ENCODE assay signal across 8 cellular contexts in the genomic region with DNA sequence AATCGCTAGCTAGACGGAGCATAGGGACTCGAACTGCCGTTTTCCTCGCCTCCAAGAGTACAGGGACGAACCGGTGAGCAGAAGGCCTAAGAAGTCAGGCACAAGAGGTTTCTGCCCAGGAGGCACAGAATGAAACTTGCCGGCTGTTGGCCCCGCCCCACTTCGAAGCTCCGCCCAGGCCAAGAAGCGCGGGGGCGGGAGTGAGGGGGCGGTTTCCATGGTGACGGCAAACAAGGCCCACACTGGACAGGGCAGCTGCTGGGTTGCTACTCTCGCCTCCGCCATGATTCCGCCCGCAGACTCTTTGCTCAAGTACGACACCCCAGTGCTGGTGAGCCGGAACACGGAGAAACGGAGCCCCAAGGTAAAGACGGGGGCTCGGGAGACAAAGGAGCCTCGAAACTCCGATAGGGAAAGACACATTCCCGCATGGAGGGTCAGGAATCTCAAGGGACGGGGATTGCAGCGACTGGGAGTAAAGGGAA. TPM values are rescaled to one million over a fixed set of nuclear protein-coding genes. Genes with fewer than 3 reads are reported as not detected.
DNase-seq lines count a peak whose midpoint lies in the region; ATAC-seq and TF ChIP-seq lines count a peak whose summit lies in the region.

A gene (plus strand): TSS at position 229 of the 485 bp plus-strand sequence. CDS start 55 bp downstream, at position 284.

- POLR2A ChIA-PET in activated naive CD8-positive, alpha-beta T cell treated with anti-CD3 and anti-CD28 coated beads, Interleukin-2, amount 10 ng/mL, durations not matched to agents 7 days and 5 days (lab: Charles Lee) = interaction anchor here (0.6 kb wide), 1 partner anchor 38 kb away, joined by 3 read pairs; no protein-coding TSS in a partner anchor

- peak within 1 kb of the TSS; percentile 65 for H3K4me3 ChIP-seq in neural progenitor cell

- H4K20me1 ChIP-seq in neural progenitor cell (ENCODE audit: low read depth) = peaks cover 23% of the 10 kb centered on the region

- H2AFZ ChIP-seq in neural progenitor cell (replicated peaks) = peak within 1 kb of the TSS; percentile 92

- H3K4me2 ChIP-seq in neural progenitor cell = peak within 1 kb of the TSS; percentile 85

- TF ChIP-seq CTCF in glutamatergic neuron (IDR thresholded peaks at IDR 0.05; ENCODE audit: partially characterized antibody, unreplicated experiment) = no peak
- TF ChIP-seq CTCF in neural progenitor cell (IDR thresholded peaks at IDR 0.05) = no peak

- DNase-seq in GM04504 (ENCODE audit: low read depth) (peak; percentile 65), NCI-H1930 (lab: John Stamatoyannopoulos, UW) (peak; percentile 75 to 86), glutamatergic neuron (peak; percentile 93), neural progenitor cell (ENCODE audit: low spot score) (peak; percentile 96)
- DNase-seq in activated naive CD8-positive, alpha-beta T cell treated with anti-CD3 and anti-CD28 coated beads, Interleukin-2, amount 10 ng/mL, durations not matched to agents 7 days and 5 days = peak; percentile 60

- no peaks in the 10 kb centered on the region for H3F3A ChIP-seq in neural progenitor cell (ENCODE audit: low read depth)

- peaks cover 17% of the 10 kb centered on the region for H3K4me1 Mint-ChIP-seq in activated naive CD8-positive, alpha-beta T cell treated with anti-CD3 and anti-CD28 coated beads, Interleukin-2, amount 10 ng/mL, durations not matched to agents 7 days and 5 days
- H3K4me1 Mint-ChIP-seq in glutamatergic neuron (ENCODE audit: low read depth, unreplicated experiment) (peaks cover 25% of the 10 kb centered on the region), neural progenitor cell (peaks cover 42% of the 10 kb centered on the region)

- H3K36me3 ChIP-seq in neural progenitor cell = no peaks in the 10 kb centered on the region

- no peak for ATAC-seq in activated naive CD8-positive, alpha-beta T cell treated with anti-CD3 and anti-CD28 coated beads, Interleukin-2, amount 10 ng/mL, durations not matched to agents 7 days and 5 days (ENCODE audit: low read depth)
- ATAC-seq in HG02678 (IDR thresholded peaks at IDR 0.05; ENCODE audit: unreplicated experiment) (no peak), GM18867 (IDR thresholded peaks at IDR 0.05; ENCODE audit: unreplicated experiment) (no peak), GM19324 (IDR thresholded peaks at IDR 0.05; ENCODE audit: low FRiP score, unreplicated experiment) (no peak)

- peaks cover 16% of the 10 kb centered on the region for H3K36me3 Mint-ChIP-seq in activated naive CD8-positive, alpha-beta T cell treated with anti-CD3 and anti-CD28 coated beads, Interleukin-2, amount 10 ng/mL, durations not matched to agents 7 days and 5 days
- H3K36me3 Mint-ChIP-seq in glutamatergic neuron (ENCODE audit: unreplicated experiment) = no peaks in the 10 kb centered on the region
- peaks cover 20% of the 10 kb centered on the region for H3K36me3 Mint-ChIP-seq in neural progenitor cell

- H3K27ac ChIP-seq in neural progenitor cell = no peak within 1 kb of the TSS

- peaks cover 1% of the 10 kb centered on the region for H3K9me3 Mint-ChIP-seq in activated naive CD8-positive, alpha-beta T cell treated with anti-CD3 and anti-CD28 coated beads, Interleukin-2, amount 10 ng/mL, durations not matched to agents 7 days and 5 days
- peaks cover 12% of the 10 kb centered on the region for H3K9me3 Mint-ChIP-seq in glutamatergic neuron (ENCODE audit: unreplicated experiment)
- H3K9me3 Mint-ChIP-seq in neural progenitor cell = no peaks in the 10 kb centered on the region

- peaks cover 25% of the 10 kb centered on the region for H3K79me2 ChIP-seq in neural progenitor cell (ENCODE audit: low read depth)

- peak within 1 kb of the TSS; percentile 51 for H3K9ac ChIP-seq in neural progenitor cell

- peaks cover 15% of the 10 kb centered on the region for H3K4me1 ChIP-seq in neural progenitor cell

- no peak within 1 kb of the TSS for H3K27ac Mint-ChIP-seq in activated naive CD8-positive, alpha-beta T cell treated with anti-CD3 and anti-CD28 coated beads, Interleukin-2, amount 10 ng/mL, durations not matched to agents 7 days and 5 days
- peak within 1 kb of the TSS; percentile 85 for H3K27ac Mint-ChIP-seq in glutamatergic neuron (ENCODE audit: unreplicated experiment)
- H3K27ac Mint-ChIP-seq in neural progenitor cell = peak within 1 kb of the TSS; percentile 99

- no peaks in the 10 kb centered on the region for H3K9me3 ChIP-seq in neural progenitor cell (ENCODE audit: low read depth)

- H3K27me3 ChIP-seq in neural progenitor cell = no peaks in the 10 kb centered on the region

- H3K4me3 Mint-ChIP-seq in activated naive CD8-positive, alpha-beta T cell treated with anti-CD3 and anti-CD28 coated beads, Interleukin-2, amount 10 ng/mL, durations not matched to agents 7 days and 5 days = no peak within 1 kb of the TSS
- H3K4me3 Mint-ChIP-seq in glutamatergic neuron (ENCODE audit: unreplicated experiment) (peak within 1 kb of the TSS; percentile 88), neural progenitor cell (peak within 1 kb of the TSS; percentile 97)

- H3K27me3 Mint-ChIP-seq in activated naive CD8-positive, alpha-beta T cell treated with anti-CD3 and anti-CD28 coated beads, Interleukin-2, amount 10 ng/mL, durations not matched to agents 7 days and 5 days = no peaks in the 10 kb centered on the region
- H3K27me3 Mint-ChIP-seq in glutamatergic neuron (ENCODE audit: unreplicated experiment) (peaks cover 4% of the 10 kb centered on the region), neural progenitor cell (ENCODE audit: insufficient read depth, low read depth) (peaks cover 5% of the 10 kb centered on the region)

RNA-seq across cellular contexts. Expression of the gene that starts here (rescaled TPM):
- total RNA-seq in activated naive CD8-positive, alpha-beta T cell treated with anti-CD3 and anti-CD28 coated beads, Interleukin-2, amount 10 ng/mL, durations not matched to agents 7 days and 5 days = under 1 TPM in 1 of 2 experiments, not detected in 1; 0.11 TPM
- 12.2 TPM for total RNA-seq in glutamatergic neuron (ENCODE audit: unreplicated experiment)
- 30.3 and 36.5 TPM in 2 replicates for total RNA-seq in neural progenitor cell (ENCODE audit: low replicate concordance)

Comparison
In these comparisons a context has a peak if more than half of its experiments do, and no peak if none do; other contexts are left out.
1. RNA of the gene that starts here (total RNA-seq): 30.3 to 36.5 TPM in neural progenitor cell and 12.2 TPM in glutamatergic neuron (single experiment); 0.11 TPM in activated naive CD8-positive, alpha-beta T cell treated with anti-CD3 and anti-CD28 coated beads, Interleukin-2, amount 10 ng/mL, durations not matched to agents 7 days and 5 days; every median in the first group is over 10 times any median in the second.
2. Peak in DNase-seq in activated naive CD8-positive, alpha-beta T cell treated with anti-CD3 and anti-CD28 coated beads, Interleukin-2, amount 10 ng/mL, durations not matched to agents 7 days and 5 days; RNA of the gene not detected or under 1 TPM.
3. Peak in every context shown above with its lines, with median percentiles within 50 percentile points of each other: DNase-seq.